ENCODE assay signal across 18 cellular contexts in genomic region chr15:69311319-69311721, GRCh38. TPM values are rescaled to one million over a fixed set of nuclear protein-coding genes. Genes with fewer than 3 reads are reported as not detected.
DNase-seq lines count a peak whose midpoint lies in the region; ATAC-seq and TF ChIP-seq lines count a peak whose summit lies in the region.
"Had no signal": no experiment of that assay in that cellular context is flagged by ENCODE, and none has a peak within 500 bp of the region (broad histone marks: within the 10 kb centered on the region; RNA-seq: fewer than 3 reads in every experiment).

No MANE protein-coding gene starts in this region.

- CTCF ChIA-PET in PC-9 (lab: Charles Lee): no interaction called here

- no peaks in the 10 kb centered on the region for H3F3A ChIP-seq in PC-9 (ENCODE audit: insufficient read depth, low read depth)

- no peaks in the 10 kb centered on the region for H3K9me3 ChIP-seq in PC-9 (ENCODE audit: insufficient read depth, low read depth)
- no peaks in the 10 kb centered on the region for H3K9me3 ChIP-seq in fibroblast of lung (ENCODE audit: control insufficient read depth, insufficient read depth, low read depth, low read length)
- no peaks in the 10 kb centered on the region for H3K9me3 ChIP-seq in skeletal muscle satellite cell (replicated peaks; ENCODE audit: low read length)
- no peaks in the 10 kb centered on the region for H3K9me3 ChIP-seq in prostate gland
- H3K9me3 ChIP-seq: Caco-2, HAP-1, Peyer's patch, thoracic aorta had no signal

- H3K36me3 ChIP-seq in PC-9 (ENCODE audit: low read depth): no peaks in the 10 kb centered on the region
- H3K36me3 ChIP-seq in fibroblast of lung (ENCODE audit: control insufficient read depth, insufficient read depth, low read length): no peaks in the 10 kb centered on the region
- H3K36me3 ChIP-seq in skeletal muscle satellite cell (ENCODE audit: insufficient read depth, low read length): no peaks in the 10 kb centered on the region
- no peaks in the 10 kb centered on the region for H3K36me3 ChIP-seq in prostate gland
- H3K36me3 ChIP-seq: HAP-1, Peyer's patch, thoracic aorta had no signal

- no peaks in the 10 kb centered on the region for H3K9me2 ChIP-seq in PC-9 (ENCODE audit: insufficient read depth)

- no TSS peak for BruUV-seq in PC-9 (replicated peaks; lab: Mats Ljungman, UMichigan)

- H3K27me3 ChIP-seq in PC-9 (ENCODE audit: insufficient read depth, low read depth) (no peaks in the 10 kb centered on the region), fibroblast of lung (ENCODE audit: control insufficient read depth, insufficient read depth, low read length) (no peaks in the 10 kb centered on the region), skeletal muscle satellite cell (ENCODE audit: control insufficient read depth, insufficient read depth, low read length) (no peaks in the 10 kb centered on the region), prostate gland (replicated peaks; ENCODE audit: insufficient read depth) (no peaks in the 10 kb centered on the region)
- H3K27me3 ChIP-seq: Peyer's patch had no signal

- H2AFZ ChIP-seq in PC-9 (no peak overlapping the region), fibroblast of lung (ENCODE audit: low read length) (peak overlapping the region; percentile 6)

- TF ChIP-seq POLR2A in prostate gland (IDR thresholded peaks at IDR 0.05): no peak

- ATAC-seq in HG03457 (IDR thresholded peaks at IDR 0.05; ENCODE audit: unreplicated experiment): no peak
- ATAC-seq: effector memory CD8-positive, alpha-beta T cell; stimulated activated effector memory CD8-positive, alpha-beta T cell treated with anti-CD3 and anti-CD28 coated beads, Interleukin-12 subunit alpha, Interleukin-12 subunit beta, amount 100 ng/mL, for 72 hours had no signal

- TF ChIP-seq CTCF in PC-9 (conservative IDR thresholded peaks at IDR 0.05) (no peak), fibroblast of lung (conservative IDR thresholded peaks at IDR 0.05 in 1 of 2, IDR thresholded peaks at IDR 0.05 in 1 of 2; ENCODE audit: low read depth in 1 of 2, low read length in 2 of 2) (no peak), prostate gland (IDR thresholded peaks at IDR 0.05) (no peak)

- no peaks in the 10 kb centered on the region for H4K20me1 ChIP-seq in PC-9 (ENCODE audit: insufficient read depth)
- H4K20me1 ChIP-seq in fibroblast of lung (ENCODE audit: control insufficient read depth, extremely low read depth, insufficient read depth, low read length): no peaks in the 10 kb centered on the region

- WGBS in prostate gland: 77% methylated on average over 5 of the region's 5 CpGs

- no peaks in the 10 kb centered on the region for H3K79me2 ChIP-seq in PC-9 (ENCODE audit: low read depth)
- H3K79me2 ChIP-seq in fibroblast of lung (ENCODE audit: control insufficient read depth, insufficient read depth, low read length): no peaks in the 10 kb centered on the region

- peak overlapping the region; percentile 16; the same call in 1 of the 2 replicates for H3K4me2 ChIP-seq in PC-9
- H3K4me2 ChIP-seq in fibroblast of lung (ENCODE audit: extremely low read depth, insufficient read depth, low read length): no peak overlapping the region
- peak overlapping the region; percentile 28 for H3K4me2 ChIP-seq in skeletal muscle satellite cell (ENCODE audit: low read length)

- POLR2A ChIA-PET in PC-9 (lab: Charles Lee; ENCODE audit: unreplicated experiment): interaction anchor here (0.6 kb wide), 1 partner anchor 229 kb away, joined by 4 read pairs; no protein-coding TSS in a partner anchor

- no peak overlapping the region for H3K27ac ChIP-seq in PC-9
- no peak overlapping the region for H3K27ac ChIP-seq in fibroblast of lung (ENCODE audit: insufficient read depth, low read length)
- no peak overlapping the region for H3K27ac ChIP-seq in prostate gland
- H3K27ac ChIP-seq: Peyer's patch, thoracic aorta had no signal

- DNase-seq in ELF-1 (ENCODE audit: low read depth, low spot score) (peak; percentile 49), PC-9 (peak in 1 of 2 experiments; percentile 49), fibroblast of lung (ENCODE audit: low read depth in 2 of 2) (peak; percentile 15 to 36), prostate gland (ENCODE audit: low spot score) (no peak)
- no peak for DNase-seq in activated CD4-positive, CD25-positive, alpha-beta regulatory T cell (lab: John Stamatoyannopoulos, UW)
- DNase-seq: activated CD4-positive, alpha-beta T cell treated with anti-CD3 and anti-CD28 coated beads for 48 hours; activated effector memory CD4-positive, alpha-beta T cell treated with anti-CD3 and anti-CD28 coated beads, Interleukin-2, amount 50 U/mL, for 16 hours; Caco-2; effector memory CD8-positive, alpha-beta T cell; NCI-H1694 treated with DMSO at 0.1 percent for 48 hours; NCI-H2227 treated with DMSO at 0.1 percent for 48 hours had no signal

- H3K4me1 ChIP-seq in PC-9 (replicated peaks; ENCODE audit: insufficient read depth) (peaks cover 10% of the 10 kb centered on the region), fibroblast of lung (ENCODE audit: control insufficient read depth, extremely low read depth, insufficient read depth, low read length) (peaks cover 3% of the 10 kb centered on the region), skeletal muscle satellite cell (ENCODE audit: control insufficient read depth, insufficient read depth, low read length) (peaks cover 15% of the 10 kb centered on the region), prostate gland (replicated peaks) (no peaks in the 10 kb centered on the region)
- H3K4me1 ChIP-seq: Caco-2, HAP-1 had no signal

- H3K4me3 ChIP-seq in PC-9 (no peak overlapping the region), fibroblast of lung (replicated peaks in 1 of 4; ENCODE audit: control extremely low read depth in 1 of 4, insufficient read depth in 1 of 4, low read depth in 3 of 4, low read length in 4 of 4) (no peak overlapping the region), skeletal muscle satellite cell (ENCODE audit: low read length) (no peak overlapping the region), prostate gland (no peak overlapping the region)
- H3K4me3 ChIP-seq: HAP-1, Peyer's patch, thoracic aorta had no signal

- intact Hi-C loops in PC-9 (cut with micrococcal nuclease; ENCODE audit: unreplicated experiment): no loop called here
- intact Hi-C loops in prostate gland (cut with DNase I): no loop called here

- H3K9ac ChIP-seq in fibroblast of lung (ENCODE audit: insufficient read depth, low read length) (no peak overlapping the region), skeletal muscle satellite cell (ENCODE audit: low read depth, low read length) (no peak overlapping the region)

RNA-seq across cellular contexts. Expression of gene PAQR5, which starts 12.6 kb away (rescaled TPM):
- total RNA-seq in PC-9 (2021): 4.9 and 5.1 TPM in 2 replicates
- 9.8 and 16.2 TPM in 2 replicates for total RNA-seq in fibroblast of lung
- 6.0 and 20.8 TPM in 2 replicates for polyA plus RNA-seq in fibroblast of lung
- polyA plus RNA-seq in fibroblast of lung (2012): 3.8 and 12.3 TPM in 2 replicates
- polyA minus RNA-seq in fibroblast of lung (ENCODE audit: low replicate concordance): 10.4 and 64.3 TPM in 2 replicates
- total RNA-seq in skeletal muscle satellite cell (2012; rRNA removed): 11.4 and 17.5 TPM in 2 replicates
- total RNA-seq in prostate gland: 1 to 10 TPM in 1 of 2 donors, under 1 TPM in 1; 0.17 to 1.2 TPM
- polyA plus RNA-seq: IgD-negative memory B cell had no signal

Comparison
In these comparisons a context has a peak if more than half of its experiments do, and no peak if none do; other contexts are left out.
1. DNase-seq: peak in ELF-1 (single experiment) and fibroblast of lung (2 of 2); none in prostate gland (single experiment) and activated CD4-positive, CD25-positive, alpha-beta regulatory T cell (0 of 4).